19 cellular contexts compared by ENCODE assay signal in genomic region chr7:105086850-105087249, GRCh38.
DNase-seq lines count a peak whose midpoint lies in the region; ATAC-seq, FAIRE-seq and TF ChIP-seq lines count a peak whose summit lies in the region.
"Had no signal": no experiment of that assay in that cellular context is flagged by ENCODE, and none has a peak within 500 bp of the region (broad histone marks: within the 10 kb centered on the region; RNA-seq: fewer than 3 reads in every experiment).

No MANE protein-coding gene starts in this region.

- H3K79me2 ChIP-seq in K562 (ENCODE audit: control insufficient read depth, insufficient read depth, low read length), result no peaks in the 10 kb centered on the region

- H3K4me3 ChIP-seq in K562 (no peak overlapping the region), kidney (ENCODE audit: low read length in 2 of 2) (no peak overlapping the region), endodermal cell (ENCODE audit: low read length) (no peak overlapping the region), Caco-2 (ENCODE audit: low read depth, low read length) (no peak overlapping the region)
- H3K4me3 ChIP-seq: GM12878, GM23248 had no signal

- in situ Hi-C loops in K562 (cut with MboI), result no loop called here

- 96% methylated on average over 3 of the region's 3 CpGs for WGBS in K562 (ENCODE audit: insufficient coverage, low coverage, missing lambda C conversion rate)
- no CpG with 5 or more reads among the region's 3 CpGs for WGBS in endodermal cell (ENCODE audit: insufficient coverage in 1 of 2, insufficient read length in 1 of 2), 2 experiments

- CTCF ChIA-PET in K562 (lab: Yijun Ruan, JAX; ENCODE audit: low intra/inter-chr PET ratio), result interaction anchor here (0.7 kb wide), 1 partner anchor 1079 kb away, joined by 4 read pairs; no protein-coding TSS in a partner anchor
- CTCF ChIA-PET in Caco-2 (lab: Charles Lee), result no interaction called here

- H3K9me3 Mint-ChIP-seq in endodermal cell (no peaks in the 10 kb centered on the region), Caco-2 (ENCODE audit: unreplicated experiment) (no peaks in the 10 kb centered on the region)

- H3K9me3 ChIP-seq in K562 (replicated peaks; ENCODE audit: control insufficient read depth, insufficient read depth, low read depth, low read length) (no peaks in the 10 kb centered on the region), kidney (ENCODE audit: control insufficient read depth in 1 of 2, low read length in 2 of 2) (no peaks in the 10 kb centered on the region), endodermal cell (ENCODE audit: control insufficient read depth, low read length) (no peaks in the 10 kb centered on the region), Caco-2 (no peaks in the 10 kb centered on the region)

- H3K36me3 Mint-ChIP-seq in endodermal cell (ENCODE audit: low read depth), result peaks cover 47% of the 10 kb centered on the region
- peaks cover 78% of the 10 kb centered on the region for H3K36me3 Mint-ChIP-seq in Caco-2 (ENCODE audit: insufficient read depth, unreplicated experiment)

- H4K20me1 ChIP-seq in K562 (replicated peaks; ENCODE audit: control insufficient read depth, insufficient read depth, low read length), result no peaks in the 10 kb centered on the region; the same call in 1 of the 2 replicates

- H3K27me3 Mint-ChIP-seq in endodermal cell (ENCODE audit: insufficient read depth) (no peaks in the 10 kb centered on the region), Caco-2 (ENCODE audit: insufficient read depth, unreplicated experiment) (no peaks in the 10 kb centered on the region)
- H3K27me3 Mint-ChIP-seq: CD4-positive, alpha-beta memory T cell had no signal

- FAIRE-seq in G401.6 (lab: Jason Lieb, UNC), result peak; percentile 85
- FAIRE-seq in K562 (lab: Jason Lieb, UNC), result no peak
- peak; percentile 39 for FAIRE-seq in kidney (lab: Jason Lieb, UNC)
- FAIRE-seq: GM12878, GM19239, H1 had no signal

- H3K27me3 ChIP-seq in K562 (ENCODE audit: control insufficient read depth in 2 of 2, insufficient read depth in 2 of 2, low read length in 2 of 2) (no peaks in the 10 kb centered on the region), endodermal cell (ENCODE audit: control insufficient read depth, insufficient read depth, low read length, poor library complexity, severe bottlenecking) (no peaks in the 10 kb centered on the region), Caco-2 (replicated peaks; ENCODE audit: control insufficient read depth, insufficient read depth, low read length) (no peaks in the 10 kb centered on the region)

- BruUV-seq in K562 (replicated peaks; lab: Mats Ljungman, UMichigan) (no TSS peak), Caco-2 (replicated peaks; lab: Mats Ljungman, UMichigan) (no TSS peak)

- H3K4me3 Mint-ChIP-seq in endodermal cell, result no peak overlapping the region
- no peak overlapping the region for H3K4me3 Mint-ChIP-seq in Caco-2 (ENCODE audit: unreplicated experiment)
- H3K4me3 Mint-ChIP-seq: CD4-positive, alpha-beta memory T cell had no signal

- H3K4me1 ChIP-seq in K562 (replicated peaks in 1 of 2; ENCODE audit: control insufficient read depth in 2 of 2, insufficient read depth in 2 of 2, low read length in 2 of 2) (no peaks in the 10 kb centered on the region; a peak in 1 of 5 replicates), kidney (ENCODE audit: control insufficient read depth in 1 of 2, insufficient read depth in 1 of 2, low read depth in 1 of 2, low read length in 2 of 2) (no peaks in the 10 kb centered on the region), endodermal cell (ENCODE audit: control insufficient read depth, insufficient read depth, low read length) (no peaks in the 10 kb centered on the region), Caco-2 (no peaks in the 10 kb centered on the region)

- no peaks in the 10 kb centered on the region for H3K9me1 ChIP-seq in K562 (ENCODE audit: control insufficient read depth, insufficient read depth, low read length)

- intact Hi-C loops in K562 (cut with micrococcal nuclease) (no loop called here), kidney (cut with DNase I) (no loop called here), Caco-2 (cut with micrococcal nuclease; ENCODE audit: unreplicated experiment) (no loop called here)

- ATAC-seq in K562, result no peak
- ATAC-seq: GM12878 had no signal

- no peak overlapping the region for H2AFZ ChIP-seq in K562 (ENCODE audit: low read depth, low read length)
- H2AFZ ChIP-seq: GM23248 had no signal

- H3K27ac Mint-ChIP-seq in endodermal cell, result no peak overlapping the region
- H3K27ac Mint-ChIP-seq in Caco-2 (ENCODE audit: unreplicated experiment), result no peak overlapping the region

- POLR2A ChIA-PET in K562 (lab: Yijun Ruan, JAX), result interaction anchor here (0.6 to 1.0 kb wide), 3 partner anchors 51 to 1935 kb away, joined by 3 read pairs; no protein-coding TSS in a partner anchor
- POLR2A ChIA-PET in Caco-2 (lab: Charles Lee), result interaction anchor here (0.6 kb wide), 1 partner anchor 73 kb away, joined by 3 read pairs; no protein-coding TSS in a partner anchor

- DNase-seq in K562 (ENCODE audit: extremely low read depth in 1 of 4, low spot score in 3 of 4) (no peak), kidney (no peak), cerebellar nuclear complex (lab: John Stamatoyannopoulos, UW) (no peak), T-helper 1 cell (no peak), endodermal cell (no peak), Caco-2 (no peak)
- DNase-seq: 8988T; C1 segment of cervical spinal cord; CD4-positive, alpha-beta memory T cell; COR-L47; DMS153; DND-41; GDM1; H7 had no signal

- H3K27ac ChIP-seq in K562 (ENCODE audit: extremely low read depth, low read depth, low read length), result no peak overlapping the region
- no peak overlapping the region for H3K27ac ChIP-seq in kidney (ENCODE audit: low read depth in 2 of 2, low read length in 2 of 2)
- no peak overlapping the region for H3K27ac ChIP-seq in endodermal cell (ENCODE audit: low read depth, low read length)
- H3K27ac ChIP-seq: GM23248 had no signal

- no peak for TF ChIP-seq RAD21 in K562 (CRISPR knock-in tag; conservative IDR thresholded peaks at IDR 0.05 in 1 of 2, IDR thresholded peaks at IDR 0.05 in 1 of 2)

- no peak for TF ChIP-seq EP300 in K562 (IDR thresholded peaks at IDR 0.05; ENCODE audit: low read length)

- no peak for TF ChIP-seq POLR2A in K562 (conservative IDR thresholded peaks at IDR 0.05)

- H3K4me1 Mint-ChIP-seq in endodermal cell (no peaks in the 10 kb centered on the region), Caco-2 (ENCODE audit: low read depth, unreplicated experiment) (no peaks in the 10 kb centered on the region)

- peaks cover 80% of the 10 kb centered on the region for H3K36me3 ChIP-seq in K562 (ENCODE audit: control insufficient read depth, insufficient read depth, low read length)
- peaks cover 6 to 43% of the 10 kb centered on the region in 2 donors for H3K36me3 ChIP-seq in kidney (ENCODE audit: control insufficient read depth in 1 of 2, insufficient read depth in 2 of 2, low read length in 2 of 2)
- H3K36me3 ChIP-seq in endodermal cell (ENCODE audit: control insufficient read depth, insufficient read depth, low read length), result peaks cover 88% of the 10 kb centered on the region
- peaks cover 4% of the 10 kb centered on the region for H3K36me3 ChIP-seq in Caco-2 (ENCODE audit: control insufficient read depth, insufficient read depth, low read length)

- TF ChIP-seq CTCF in K562 (IDR thresholded peaks at IDR 0.05 in 2 of 3, conservative IDR thresholded peaks at IDR 0.05 in 1 of 3; ENCODE audit: insufficient read depth in 2 of 3, low read depth in 1 of 3, low read length in 3 of 3) (no peak), kidney (IDR thresholded peaks at IDR 0.05; ENCODE audit: borderline replicate concordance, extremely low read depth, insufficient read depth) (no peak), endodermal cell (conservative IDR thresholded peaks at IDR 0.05) (no peak), Caco-2 (IDR thresholded peaks at IDR 0.05; ENCODE audit: insufficient read depth in 1 of 2, low read depth in 1 of 2, low read length in 1 of 2, severe bottlenecking in 1 of 2, unreplicated experiment in 1 of 2) (no peak)

- H3K9ac ChIP-seq in K562 (ENCODE audit: insufficient read depth in 1 of 2, low read depth in 2 of 2, low read length in 2 of 2) (no peak overlapping the region), kidney (ENCODE audit: low read length in 2 of 2) (no peak overlapping the region), endodermal cell (ENCODE audit: extremely low read depth, low read length, poor library complexity, severe bottlenecking) (no peak overlapping the region)
- H3K9ac ChIP-seq: GM23248 had no signal

- no peak overlapping the region for H3K4me2 ChIP-seq in K562 (ENCODE audit: insufficient read depth, low read length)

TF ChIP-seq in K562, 482 proteins besides CTCF, POLR2A, EP300 and RAD21 (continues in another document):
- TF ChIP-seq ZSCAN32 (CRISPR knock-in tag; IDR thresholded peaks at IDR 0.05) (no peak), NCOA6 (IDR thresholded peaks at IDR 0.05) (no peak), ELF4 (CRISPR knock-in tag; IDR thresholded peaks at IDR 0.05) (no peak), BRF2 (IDR thresholded peaks at IDR 0.05; ENCODE audit: borderline replicate concordance, insufficient read depth, insufficient read length) (no peak), SP2 (IDR thresholded peaks at IDR 0.05; ENCODE audit: extremely low read depth, low read depth, low read length, poor library complexity, severe bottlenecking) (no peak), MYNN (IDR thresholded peaks at IDR 0.05) (no peak), MYNN (CRISPR knock-in tag; IDR thresholded peaks at IDR 0.05) (no peak), KLF13 (tag; IDR thresholded peaks at IDR 0.05; ENCODE audit: borderline replicate concordance, low read depth) (no peak), EP400 (IDR thresholded peaks at IDR 0.05) (peak; percentile 28; the same call in 1 of the 2 replicates), SMC3 (conservative IDR thresholded peaks at IDR 0.05; ENCODE audit: insufficient read depth, low read depth, low read length) (no peak), MAFG (tag; conservative IDR thresholded peaks at IDR 0.05) (no peak), TFAM (CRISPR knock-in tag; conservative IDR thresholded peaks at IDR 0.05) (no peak), IRF2 (CRISPR knock-in tag; IDR thresholded peaks at IDR 0.05) (no peak), DPF2 (IDR thresholded peaks at IDR 0.05) (no peak)
